13 cellular contexts compared by ENCODE assay signal in genomic region chr5:172109749-172110148, GRCh38.
DNase-seq lines count a peak whose midpoint lies in the region; ATAC-seq lines count a peak whose summit lies in the region.
"Had no signal": no experiment of that assay in that cellular context is flagged by ENCODE, and none has a peak within 500 bp of the region (broad histone marks: within the 10 kb centered on the region; RNA-seq: fewer than 3 reads in every experiment).

No MANE protein-coding gene starts in this region.

- H3K27me3 ChIP-seq in stomach smooth muscle (ENCODE audit: control insufficient read depth in 1 of 2, insufficient read depth in 2 of 2, low read length in 2 of 2), result no peaks in the 10 kb centered on the region
- H3K27me3 ChIP-seq: esophagus squamous epithelium, transverse colon had no signal

- H3K36me3 ChIP-seq in stomach smooth muscle (ENCODE audit: control insufficient read depth in 2 of 2, insufficient read depth in 2 of 2, low read length in 2 of 2), result no peaks in the 10 kb centered on the region
- H3K36me3 ChIP-seq: transverse colon had no signal

- no peak overlapping the region for H3K4me3 ChIP-seq in stomach smooth muscle (ENCODE audit: low read length in 2 of 2)
- H3K4me3 ChIP-seq: esophagus squamous epithelium, transverse colon had no signal

- H3K36me3 Mint-ChIP-seq in activated naive CD4-positive, alpha-beta T cell treated with anti-CD3 and anti-CD28 coated beads, Interleukin-2, amount 50 U/mL, for 24 hours, result peaks cover 3% of the 10 kb centered on the region
- H3K36me3 Mint-ChIP-seq in T-helper 17 cell (ENCODE audit: low read depth), result peaks cover 1% of the 10 kb centered on the region
- H3K36me3 Mint-ChIP-seq in immature natural killer cell, result peaks cover 10 to 27% (median 15%) of the 10 kb centered on the region in 3 donors

- peak overlapping the region; percentile 75 for H3K27ac ChIP-seq in stomach smooth muscle (ENCODE audit: low read length)

- peak overlapping the region; percentile 87 for H3K27ac Mint-ChIP-seq in activated naive CD4-positive, alpha-beta T cell treated with anti-CD3 and anti-CD28 coated beads, Interleukin-2, amount 50 U/mL, for 24 hours
- H3K27ac Mint-ChIP-seq in T-helper 17 cell (peak overlapping the region; percentile 97), immature natural killer cell (peak overlapping the region; percentile 94 to 99 (median 97))

- no peak overlapping the region for H3K9ac ChIP-seq in stomach smooth muscle (ENCODE audit: low read length in 2 of 2)

- peak overlapping the region; percentile 15 for H3K4me3 Mint-ChIP-seq in activated naive CD4-positive, alpha-beta T cell treated with anti-CD3 and anti-CD28 coated beads, Interleukin-2, amount 50 U/mL, for 24 hours
- H3K4me3 Mint-ChIP-seq in T-helper 17 cell (peak overlapping the region; percentile 80), immature natural killer cell (peak overlapping the region; percentile 56 to 69 (median 66))

- ATAC-seq in T-helper 17 cell, result no peak
- ATAC-seq: left cardiac atrium had no signal

- peaks cover 71% of the 10 kb centered on the region for H3K4me1 Mint-ChIP-seq in activated naive CD4-positive, alpha-beta T cell treated with anti-CD3 and anti-CD28 coated beads, Interleukin-2, amount 50 U/mL, for 24 hours
- H3K4me1 Mint-ChIP-seq in T-helper 17 cell (peaks cover 39% of the 10 kb centered on the region), immature natural killer cell (peaks cover 76 to 80% of the 10 kb centered on the region in 2 donors)

- no peaks in the 10 kb centered on the region for H3K9me3 Mint-ChIP-seq in activated naive CD4-positive, alpha-beta T cell treated with anti-CD3 and anti-CD28 coated beads, Interleukin-2, amount 50 U/mL, for 24 hours
- H3K9me3 Mint-ChIP-seq in immature natural killer cell, result peaks cover 0 to 2% (median 0%) of the 10 kb centered on the region in 6 donors

- peaks cover 30% of the 10 kb centered on the region for H3K4me1 ChIP-seq in stomach smooth muscle (ENCODE audit: control insufficient read depth, insufficient read depth, low read length)

- no peaks in the 10 kb centered on the region for H3K27me3 Mint-ChIP-seq in activated naive CD4-positive, alpha-beta T cell treated with anti-CD3 and anti-CD28 coated beads, Interleukin-2, amount 50 U/mL, for 24 hours
- H3K27me3 Mint-ChIP-seq in T-helper 17 cell (no peaks in the 10 kb centered on the region), immature natural killer cell (ENCODE audit: low read depth in 3 of 3) (peaks cover 20 to 34% (median 23%) of the 10 kb centered on the region in 3 donors)

- no peak for DNase-seq in activated naive CD4-positive, alpha-beta T cell (lab: John Stamatoyannopoulos, UW)
- DNase-seq in T-helper 17 cell, result no peak
- DNase-seq in immature natural killer cell, result no peak
- DNase-seq in putamen (ENCODE audit: low spot score), result no peak
- no peak for DNase-seq in NCI-H345 (lab: John Stamatoyannopoulos, UW)
- no peak for DNase-seq in NCI-H524 (lab: John Stamatoyannopoulos, UW)
- DNase-seq: DMS53, esophagus squamous epithelium, left cardiac atrium, NCI-H2227 treated with DMSO at 0.1 percent for 48 hours, transverse colon had no signal

- H3K9me3 ChIP-seq in T-helper 17 cell (ENCODE audit: control insufficient read depth, low read length, poor library complexity, severe bottlenecking) (no peaks in the 10 kb centered on the region), stomach smooth muscle (ENCODE audit: control insufficient read depth in 2 of 2, low read length in 2 of 2) (no peaks in the 10 kb centered on the region)
- H3K9me3 ChIP-seq: esophagus squamous epithelium, transverse colon had no signal

Comparison
In these comparisons a context has a peak if more than half of its experiments do, and no peak if none do; other contexts are left out.
1. H3K4me3 Mint-ChIP-seq: peak in every context shown above with its lines; median percentile 80 in T-helper 17 cell; 66 in immature natural killer cell; 15 in activated naive CD4-positive, alpha-beta T cell treated with anti-CD3 and anti-CD28 coated beads, Interleukin-2, amount 50 U/mL, for 24 hours.